1 cellular context compared by ENCODE assay signal in genomic region chr9:122228191-122228905, GRCh38.
TF ChIP-seq lines count a peak whose summit lies in the region.

No MANE protein-coding gene starts in this region.

TF ChIP-seq in HEK293, 187 proteins besides CTCF, POLR2A, EP300 and RAD21 (continued from another document):
- TF ChIP-seq ZNF335 (tag by site-specific recombination; conservative IDR thresholded peaks at IDR 0.05) (peak; percentile 80), ZSCAN16 (tag by site-specific recombination; IDR thresholded peaks at IDR 0.05) (no peak), ZNF274 (IDR thresholded peaks at IDR 0.05; ENCODE audit: low read length) (no peak), ZNF274 (tag by site-specific recombination; IDR thresholded peaks at IDR 0.05; ENCODE audit: borderline replicate concordance) (no peak), ZNF280C (tag by site-specific recombination; IDR thresholded peaks at IDR 0.05) (no peak), SCRT1 (tag by site-specific recombination; IDR thresholded peaks at IDR 0.05; ENCODE audit: borderline replicate concordance) (no peak), ZNF169 (tag by site-specific recombination; IDR thresholded peaks at IDR 0.05) (no peak), ZFHX2 (tag by site-specific recombination; conservative IDR thresholded peaks at IDR 0.05) (no peak), PATZ1 (tag by site-specific recombination; IDR thresholded peaks at IDR 0.05) (0 out of 2 replicates have a peak, but pooled peaks have one; percentile 12), KLF17 (tag by site-specific recombination; IDR thresholded peaks at IDR 0.05) (no peak), ZNF785 (tag by site-specific recombination; IDR thresholded peaks at IDR 0.05) (no peak), YY2 (tag by site-specific recombination; IDR thresholded peaks at IDR 0.05) (no peak), ZSCAN4 (tag by site-specific recombination; IDR thresholded peaks at IDR 0.05) (0 out of 2 replicates have a peak, but pooled peaks have one; percentile 34)
- TF ChIP-seq, protein P1, sequence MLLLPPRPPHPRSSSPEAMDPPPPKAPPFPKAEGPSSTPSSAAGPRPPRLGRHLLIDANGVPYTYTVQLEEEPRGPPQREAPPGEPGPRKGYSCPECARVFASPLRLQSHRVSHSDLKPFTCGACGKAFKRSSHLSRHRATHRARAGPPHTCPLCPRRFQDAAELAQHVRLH (tag by site-specific recombination; IDR thresholded peaks at IDR 0.05): no peak
- TF ChIP-seq, protein P2, sequence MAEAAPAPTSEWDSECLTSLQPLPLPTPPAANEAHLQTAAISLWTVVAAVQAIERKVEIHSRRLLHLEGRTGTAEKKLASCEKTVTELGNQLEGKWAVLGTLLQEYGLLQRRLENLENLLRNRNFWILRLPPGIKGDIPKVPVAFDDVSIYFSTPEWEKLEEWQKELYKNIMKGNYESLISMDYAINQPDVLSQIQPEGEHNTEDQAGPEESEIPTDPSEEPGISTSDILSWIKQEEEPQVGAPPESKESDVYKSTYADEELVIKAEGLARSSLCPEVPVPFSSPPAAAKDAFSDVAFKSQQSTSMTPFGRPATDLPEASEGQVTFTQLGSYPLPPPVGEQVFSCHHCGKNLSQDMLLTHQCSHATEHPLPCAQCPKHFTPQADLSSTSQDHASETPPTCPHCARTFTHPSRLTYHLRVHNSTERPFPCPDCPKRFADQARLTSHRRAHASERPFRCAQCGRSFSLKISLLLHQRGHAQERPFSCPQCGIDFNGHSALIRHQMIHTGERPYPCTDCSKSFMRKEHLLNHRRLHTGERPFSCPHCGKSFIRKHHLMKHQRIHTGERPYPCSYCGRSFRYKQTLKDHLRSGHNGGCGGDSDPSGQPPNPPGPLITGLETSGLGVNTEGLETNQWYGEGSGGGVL (tag by site-specific recombination; IDR thresholded peaks at IDR 0.05): no peak
- TF ChIP-seq, protein P3, sequence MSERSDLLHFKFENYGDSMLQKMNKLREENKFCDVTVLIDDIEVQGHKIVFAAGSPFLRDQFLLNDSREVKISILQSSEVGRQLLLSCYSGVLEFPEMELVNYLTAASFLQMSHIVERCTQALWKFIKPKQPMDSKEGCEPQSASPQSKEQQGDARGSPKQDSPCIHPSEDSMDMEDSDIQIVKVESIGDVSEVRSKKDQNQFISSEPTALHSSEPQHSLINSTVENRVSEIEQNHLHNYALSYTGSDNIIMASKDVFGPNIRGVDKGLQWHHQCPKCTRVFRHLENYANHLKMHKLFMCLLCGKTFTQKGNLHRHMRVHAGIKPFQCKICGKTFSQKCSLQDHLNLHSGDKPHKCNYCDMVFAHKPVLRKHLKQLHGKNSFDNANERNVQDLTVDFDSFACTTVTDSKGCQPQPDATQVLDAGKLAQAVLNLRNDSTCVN (tag by site-specific recombination; optimal IDR thresholded peaks at IDR 0.05): peak; percentile 83
- TF ChIP-seq, protein P4, sequence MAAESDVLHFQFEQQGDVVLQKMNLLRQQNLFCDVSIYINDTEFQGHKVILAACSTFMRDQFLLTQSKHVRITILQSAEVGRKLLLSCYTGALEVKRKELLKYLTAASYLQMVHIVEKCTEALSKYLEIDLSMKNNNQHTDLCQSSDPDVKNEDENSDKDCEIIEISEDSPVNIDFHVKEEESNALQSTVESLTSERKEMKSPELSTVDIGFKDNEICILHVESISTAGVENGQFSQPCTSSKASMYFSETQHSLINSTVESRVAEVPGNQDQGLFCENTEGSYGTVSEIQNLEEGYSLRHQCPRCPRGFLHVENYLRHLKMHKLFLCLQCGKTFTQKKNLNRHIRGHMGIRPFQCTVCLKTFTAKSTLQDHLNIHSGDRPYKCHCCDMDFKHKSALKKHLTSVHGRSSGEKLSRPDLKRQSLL (tag by site-specific recombination; IDR thresholded peaks at IDR 0.05): no peak
TF ChIP-seq in HEK293: peak in this region for 5.
